ENCODE assay signal across 22 cellular contexts in genomic region chr12:107549786-107550480, GRCh38.
DNase-seq lines count a peak whose midpoint lies in the region; TF ChIP-seq lines count a peak whose summit lies in the region.
"Had no signal": no experiment of that assay in that cellular context is flagged by ENCODE, and none has a peak within 500 bp of the region (broad histone marks: within the 10 kb centered on the region; RNA-seq: fewer than 3 reads in every experiment).

No MANE protein-coding gene starts in this region.

- H3K36me3 ChIP-seq in Peyer's patch: no peaks in the 10 kb centered on the region
- H3K36me3 ChIP-seq in hepatocyte (replicated peaks; ENCODE audit: insufficient read depth, low read depth): no peaks in the 10 kb centered on the region
- no peaks in the 10 kb centered on the region for H3K36me3 ChIP-seq in transverse colon
- H3K36me3 ChIP-seq: BE2C, HAP-1 had no signal

- H3K9me2 ChIP-seq in hepatocyte (replicated peaks; ENCODE audit: insufficient read depth): no peaks in the 10 kb centered on the region

- H4K20me1 ChIP-seq in hepatocyte (ENCODE audit: insufficient read depth, poor library complexity, severe bottlenecking): no peaks in the 10 kb centered on the region

- H3K4me1 Mint-ChIP-seq in osteocyte (ENCODE audit: unreplicated experiment): no peaks in the 10 kb centered on the region
- H3K4me1 Mint-ChIP-seq: CD8-positive, alpha-beta memory T cell had no signal

- intact Hi-C loops in transverse colon (cut with DNase I; ENCODE audit: low total_unique reads): no loop called here

- H3K9me3 Mint-ChIP-seq in osteocyte (ENCODE audit: unreplicated experiment): peaks cover 7% of the 10 kb centered on the region
- H3K9me3 Mint-ChIP-seq: CD4-positive, alpha-beta T cell had no signal

- no peak overlapping the region for H2AFZ ChIP-seq in hepatocyte

- H3K4me3 ChIP-seq in Peyer's patch (no peak overlapping the region), hepatocyte (no peak overlapping the region), transverse colon (no peak overlapping the region)
- H3K4me3 ChIP-seq: A549; BLaER1 treated with 17β-estradiol and CSF1 and Interleukin-3, amounts not matched to agents 10 nM and 100 nM; HAP-1 had no signal

- TF ChIP-seq POLR2A in Peyer's patch (IDR thresholded peaks at IDR 0.05): no peak
- TF ChIP-seq POLR2A in transverse colon (IDR thresholded peaks at IDR 0.05): no peak

- no peak overlapping the region for H3K4me3 Mint-ChIP-seq in osteocyte (ENCODE audit: unreplicated experiment)
- H3K4me3 Mint-ChIP-seq: CD14-positive monocyte; CD4-positive, alpha-beta T cell; CD8-positive, alpha-beta memory T cell; HFFc6 had no signal

- DNase-seq in Peyer's patch (peak in 2 of 3 donors; percentile 65 to 87), hepatocyte (ENCODE audit: low spot score) (peak; percentile 61), osteocyte (ENCODE audit: extremely low spot score, unreplicated experiment) (peak; percentile 53), transverse colon (peak; percentile 42), COLO668 (lab: John Stamatoyannopoulos, UW; ENCODE audit: unreplicated experiment) (no peak), SKM-1 treated with dmso at 0.1 percent for 144 hours (lab: John Stamatoyannopoulos, UW; ENCODE audit: unreplicated experiment) (no peak)
- DNase-seq in activated CD4-positive, alpha-beta T cell treated with anti-CD3 and anti-CD28 coated beads for 48 hours: no peak
- DNase-seq: 8988T; ACHN; AML-193; BE2C; CD4-positive, alpha-beta T cell; CD8-positive, alpha-beta memory T cell; COR-L47; DMS153; DND-41; GOT3; HFFc6 had no signal

- H3K27ac Mint-ChIP-seq in osteocyte (ENCODE audit: unreplicated experiment): no peak overlapping the region
- H3K27ac Mint-ChIP-seq: CD4-positive, alpha-beta T cell; CD8-positive, alpha-beta memory T cell; HFFc6 had no signal

- 89% methylated on average over 4 of the region's 4 CpGs for WGBS in hepatocyte (ENCODE audit: low lambda C conversion rate, missing lambda C conversion rate)
- WGBS in transverse colon (ENCODE audit: low coverage in 1 of 2), 2 donors: 66 to 87% methylated on average over 3 to 4 of the region's 4 CpGs

- peak overlapping the region in 3 of 4 donors; percentile 57 to 88 (median 69) for H3K27ac ChIP-seq in Peyer's patch
- peak overlapping the region; percentile 90 for H3K27ac ChIP-seq in hepatocyte
- H3K27ac ChIP-seq in transverse colon: no peak overlapping the region
- H3K27ac ChIP-seq: A549; BLaER1 treated with 17β-estradiol and CSF1 and Interleukin-3, amounts not matched to agents 10 nM and 100 nM had no signal

- H3K79me2 ChIP-seq in hepatocyte: no peaks in the 10 kb centered on the region

- no peaks in the 10 kb centered on the region for H3K27me3 ChIP-seq in Peyer's patch
- H3K27me3 ChIP-seq in hepatocyte: no peaks in the 10 kb centered on the region
- no peaks in the 10 kb centered on the region for H3K27me3 ChIP-seq in transverse colon
- H3K27me3 ChIP-seq: BE2C; BLaER1 treated with 17β-estradiol and CSF1 and Interleukin-3, amounts not matched to agents 10 nM and 100 nM had no signal

- TF ChIP-seq CTCF in Peyer's patch (IDR thresholded peaks at IDR 0.05) (no peak), hepatocyte (IDR thresholded peaks at IDR 0.05; ENCODE audit: poor library complexity) (no peak), osteocyte (IDR thresholded peaks at IDR 0.05) (no peak), transverse colon (IDR thresholded peaks at IDR 0.05) (no peak)

- H3K9me3 ChIP-seq in Peyer's patch: no peaks in the 10 kb centered on the region
- H3K9me3 ChIP-seq in hepatocyte (ENCODE audit: low read depth): no peaks in the 10 kb centered on the region
- no peaks in the 10 kb centered on the region for H3K9me3 ChIP-seq in transverse colon
- H3K9me3 ChIP-seq: BE2C, HAP-1 had no signal

- H3K4me1 ChIP-seq in Peyer's patch (peaks cover 0 to 3% (median 0%) of the 10 kb centered on the region in 4 donors), hepatocyte (ENCODE audit: insufficient read depth) (peaks cover 3% of the 10 kb centered on the region), transverse colon (no peaks in the 10 kb centered on the region)
- H3K4me1 ChIP-seq: A549, BE2C, HAP-1 had no signal

- no peaks in the 10 kb centered on the region for H3K36me3 Mint-ChIP-seq in osteocyte (ENCODE audit: unreplicated experiment)

- H3K4me2 ChIP-seq in hepatocyte: no peak overlapping the region
- H3K4me2 ChIP-seq: A549; BLaER1 treated with 17β-estradiol and CSF1 and Interleukin-3, amounts not matched to agents 10 nM and 100 nM had no signal

- TF ChIP-seq EP300 in transverse colon (IDR thresholded peaks at IDR 0.05; ENCODE audit: low read depth): no peak

- in situ Hi-C loops in transverse colon (cut with MboI; ENCODE audit: low pct_ligation_motif_present in 1 of 4, low pct_unique_long_range_greater_than_20kb in 1 of 4, low sequenced_read_pairs in 3 of 4): no loop called here

- no peaks in the 10 kb centered on the region for H3K27me3 Mint-ChIP-seq in osteocyte (ENCODE audit: unreplicated experiment)
- H3K27me3 Mint-ChIP-seq: CD4-positive, alpha-beta T cell; CD8-positive, alpha-beta memory T cell had no signal

Comparison
In these comparisons a context has a peak if more than half of its experiments do, and no peak if none do; other contexts are left out.
1. DNase-seq: peak in Peyer's patch (2 of 3), hepatocyte (single experiment), osteocyte (single experiment) and transverse colon (single experiment); none in COLO668 (single experiment), activated CD4-positive, alpha-beta T cell treated with anti-CD3 and anti-CD28 coated beads for 48 hours (single experiment) and SKM-1 treated with dmso at 0.1 percent for 144 hours (single experiment).
2. H3K27ac ChIP-seq: peak in Peyer's patch (3 of 4) and hepatocyte (single experiment); none in transverse colon (0 of 4).